Comparison of ENCODE assay signal across 30 cellular contexts in genomic region chr7:79060498-79060897, GRCh38.
"Had no signal": no experiment of that assay in that cellular context is flagged by ENCODE, and none has a peak within 500 bp of the region (broad histone marks: within the 10 kb centered on the region; RNA-seq: fewer than 3 reads in every experiment).

No MANE protein-coding gene starts in this region.

- FAIRE-seq: astrocyte, colon had no signal

- DNase-seq: activated CD4-positive, alpha-beta memory T cell treated with anti-CD3 and anti-CD28 coated beads, Interleukin-2, amount 10 ng/mL, durations not matched to agents 7 days and 5 days; activated CD4-positive, alpha-beta T cell treated with anti-CD3 and anti-CD28 coated beads for 36 hours; activated CD4-positive, alpha-beta T cell treated with anti-CD3 and anti-CD28 coated beads, Interleukin-2, amount 10 ng/mL, durations not matched to agents 7 days and 5 days; activated CD4-positive, alpha-beta T cell treated with anti-CD3 and anti-CD28 coated beads, Interleukin-2, amount 50 U/mL, for 4 hours; activated CD4-positive, CD25-positive, alpha-beta regulatory T cell; activated CD4-positive, CD25-positive, alpha-beta regulatory T cell treated with anti-CD3 and anti-CD28 coated beads, Interleukin-2, amount 50 U/mL, for 72 hours; activated CD8-positive, alpha-beta memory T cell treated with anti-CD3 and anti-CD28 coated beads, Interleukin-2, amount 50 U/mL, for 48 hours; activated effector memory CD4-positive, alpha-beta T cell treated with Interleukin-2 at 50 U/mL for 16 hours; activated gamma-delta T cell treated with Interleukin-2 at 50 U/mL for 16 hours; activated naive CD4-positive, alpha-beta T cell treated with anti-CD3 and anti-CD28 coated beads, Interleukin-2, amount 50 U/mL, for 16 hours; activated naive CD4-positive, alpha-beta T cell treated with Interleukin-2 at 50 U/mL for 16 hours; activated T-cell treated with anti-CD3 and anti-CD28 coated beads for 4 hours; activated T-cell treated with anti-CD3 and anti-CD28 coated beads, Interleukin-2, amount 50 U/mL, for 24 hours; amniotic stem cell; anterior cingulate cortex; brain microvascular endothelial cell; caudate nucleus; cortex of kidney; dermis blood vessel endothelial cell; effector CD4-positive, alpha-beta T cell; effector memory CD8-positive, alpha-beta T cell; erythroblast; foreskin keratinocyte; gastrocnemius medialis; glutamatergic neuron; heart left ventricle; T-helper 17 cell; T1000 had no signal
